8 cellular contexts compared by ENCODE assay signal in genomic region chr11:20363149-20363499, GRCh38. TPM values are rescaled to one million over a fixed set of nuclear protein-coding genes. Genes with fewer than 3 reads are reported as not detected.
DNase-seq lines count a peak whose midpoint lies in the region; ATAC-seq, FAIRE-seq and TF ChIP-seq lines count a peak whose summit lies in the region.

No MANE protein-coding gene starts in this region.

- no peaks in the 10 kb centered on the region for H3K36me3 Mint-ChIP-seq in T-helper 17 cell (ENCODE audit: low read depth)

- H3K9me2 ChIP-seq in hepatocyte (replicated peaks; ENCODE audit: insufficient read depth) = no peaks in the 10 kb centered on the region

- peaks cover 50% of the 10 kb centered on the region for H3K4me1 Mint-ChIP-seq in T-helper 17 cell

- no peaks in the 10 kb centered on the region for H4K20me1 ChIP-seq in hepatocyte (ENCODE audit: insufficient read depth, poor library complexity, severe bottlenecking)

- peaks cover 19% of the 10 kb centered on the region for H3K4me1 ChIP-seq in hepatocyte (ENCODE audit: insufficient read depth)
- peaks cover 4 to 37% (median 26%) of the 10 kb centered on the region in 5 donors for H3K4me1 ChIP-seq in subcutaneous abdominal adipose tissue (ENCODE audit: control insufficient read depth in 5 of 5, insufficient read depth in 5 of 5, low read length in 5 of 5)

- peak overlapping the region; percentile 93 for H3K27ac Mint-ChIP-seq in T-helper 17 cell

- H3K36me3 ChIP-seq in hepatocyte (replicated peaks; ENCODE audit: insufficient read depth, low read depth) = no peaks in the 10 kb centered on the region
- H3K36me3 ChIP-seq in subcutaneous abdominal adipose tissue (ENCODE audit: control insufficient read depth in 5 of 5, insufficient read depth in 5 of 5, low read length in 5 of 5) = peaks cover 0 to under 1% (median 0%) of the 10 kb centered on the region in 5 donors

- no peak for TF ChIP-seq CTCF in hepatocyte (IDR thresholded peaks at IDR 0.05; ENCODE audit: poor library complexity)

- no peaks in the 10 kb centered on the region for H3K9me3 ChIP-seq in T-helper 17 cell (ENCODE audit: control insufficient read depth, low read length, poor library complexity, severe bottlenecking)
- no peaks in the 10 kb centered on the region for H3K9me3 ChIP-seq in hepatocyte (ENCODE audit: low read depth)
- no peaks in the 10 kb centered on the region for H3K9me3 ChIP-seq in subcutaneous abdominal adipose tissue (ENCODE audit: control insufficient read depth in 5 of 5, low read length in 5 of 5)

- peaks cover 4% of the 10 kb centered on the region for H3K79me2 ChIP-seq in hepatocyte

- H2AFZ ChIP-seq in hepatocyte = peak overlapping the region; percentile 78

- ATAC-seq in T-helper 17 cell (peak; percentile 2), HG03571 (IDR thresholded peaks at IDR 0.05; ENCODE audit: unreplicated experiment) (no peak)

- H3K4me3 ChIP-seq in hepatocyte (peak overlapping the region; percentile 68), subcutaneous abdominal adipose tissue (ENCODE audit: low read depth in 1 of 5, low read length in 5 of 5) (peak overlapping the region; percentile 59 to 91 (median 83))

- peak overlapping the region; percentile 88 for H3K4me2 ChIP-seq in hepatocyte

- no peak for FAIRE-seq in RCC 7860 (lab: Jason Lieb, UNC)

- 54% methylated on average over 2 of the region's 2 CpGs for WGBS in hepatocyte (ENCODE audit: low lambda C conversion rate, missing lambda C conversion rate)

- no peaks in the 10 kb centered on the region for H3K27me3 ChIP-seq in hepatocyte
- H3K27me3 ChIP-seq in subcutaneous abdominal adipose tissue (ENCODE audit: control insufficient read depth in 5 of 5, insufficient read depth in 4 of 5, low read length in 5 of 5) = no peaks in the 10 kb centered on the region

- H3K27me3 Mint-ChIP-seq in T-helper 17 cell = no peaks in the 10 kb centered on the region

- peak; percentile 46 for DNase-seq in NCI-H2227 (lab: John Stamatoyannopoulos, UW; ENCODE audit: unreplicated experiment)
- DNase-seq in NCI-H2227 treated with DMSO at 0.1 percent for 48 hours (lab: John Stamatoyannopoulos, UW) = no peak
- no peak for DNase-seq in T-helper 17 cell
- DNase-seq in hepatocyte (ENCODE audit: low spot score) = no peak
- no peak for DNase-seq in NCI-H524 (lab: John Stamatoyannopoulos, UW)
- DNase-seq in RCC 7860 (ENCODE audit: low spot score) = no peak

- H3K9ac ChIP-seq in subcutaneous abdominal adipose tissue (ENCODE audit: low read length in 5 of 5) = peak overlapping the region in 3 of 5 donors; percentile 81 to 88 (median 84)

- H3K4me3 Mint-ChIP-seq in T-helper 17 cell = peak overlapping the region; percentile 93

- H3K27ac ChIP-seq in hepatocyte (no peak overlapping the region), subcutaneous abdominal adipose tissue (ENCODE audit: low read depth, low read length) (peak overlapping the region; percentile 54)

RNA-seq across cellular contexts. Expression of gene HTATIP2, which starts 0.4 kb away (rescaled TPM):
- total RNA-seq in T-helper 17 cell (10 to 100 TPM; 17.1 to 18.8 TPM), hepatocyte (31.5 and 51.3 TPM in 2 replicates)
- 52.2 and 61.3 TPM in 2 replicates for polyA plus RNA-seq in hepatocyte

RNA-seq across cellular contexts. Expression of gene PRMT3, which starts 24.4 kb away (rescaled TPM):
- 10 to 100 TPM; 10.1 to 12.2 TPM for total RNA-seq in T-helper 17 cell
- 14.1 and 18.8 TPM in 2 replicates for total RNA-seq in hepatocyte
- 9.5 and 12.9 TPM in 2 replicates for polyA plus RNA-seq in hepatocyte
